1 cellular context compared by ENCODE assay signal in genomic region chr12:96354844-96355534, GRCh38.
A peak's percentile ranks its signal among the peaks of the same experiment; 100 is the strongest.
TF ChIP-seq lines count a peak whose summit lies in the region.

No MANE protein-coding gene starts in this region.

TF ChIP-seq in HEK293, 187 proteins besides CTCF, POLR2A, EP300 and RAD21 (continued from another document):
- no peak for TF ChIP-seq ZBTB11 (tag by site-specific recombination; conservative IDR thresholded peaks at IDR 0.05; ENCODE audit: low read depth)
- TF ChIP-seq ZSCAN30 (tag by site-specific recombination; IDR thresholded peaks at IDR 0.05), result no peak
- TF ChIP-seq ZFP3 (tag by site-specific recombination; IDR thresholded peaks at IDR 0.05; ENCODE audit: low read depth), result 0 out of 2 replicates have a peak, but pooled peaks have one; percentile 5
- TF ChIP-seq ZNF529 (tag by site-specific recombination; IDR thresholded peaks at IDR 0.05; ENCODE audit: insufficient replicate concordance), result no peak
- TF ChIP-seq PRDM1 (tag by site-specific recombination; IDR thresholded peaks at IDR 0.05), result peak; percentile 87
- peak; percentile 45; the same call in 1 of the 2 replicates for TF ChIP-seq FEZF1 (tag by site-specific recombination; IDR thresholded peaks at IDR 0.05)
- TF ChIP-seq ZNF350 (tag by site-specific recombination; IDR thresholded peaks at IDR 0.05), result no peak
- TF ChIP-seq ZNF629 (tag by site-specific recombination; IDR thresholded peaks at IDR 0.05), result no peak
- TF ChIP-seq PRDM6 (tag by site-specific recombination; IDR thresholded peaks at IDR 0.05), result peak; percentile 87
- TF ChIP-seq ZNF362 (tag by site-specific recombination; IDR thresholded peaks at IDR 0.05), result peak; percentile 66; the same call in 1 of the 2 replicates
- peak; percentile 57; the same call in 1 of the 2 replicates for TF ChIP-seq OSR2 (tag by site-specific recombination; IDR thresholded peaks at IDR 0.05)
- no peak for TF ChIP-seq ZBTB49 (tag by site-specific recombination; IDR thresholded peaks at IDR 0.05; ENCODE audit: low read depth)
- TF ChIP-seq ZNF600 (tag by site-specific recombination; IDR thresholded peaks at IDR 0.05), result peak; percentile 72
- TF ChIP-seq ZEB2 (tag by site-specific recombination; IDR thresholded peaks at IDR 0.05), result 0 out of 2 replicates have a peak, but pooled peaks have one; percentile 39
- TF ChIP-seq ZNF140 (tag by site-specific recombination; IDR thresholded peaks at IDR 0.05), result peak; percentile 41; the same call in 1 of the 2 replicates
- TF ChIP-seq ZNF768 (tag by site-specific recombination; IDR thresholded peaks at IDR 0.05), result no peak
TF ChIP-seq in HEK293: peak in this region for 9.
